8 cellular contexts compared by ENCODE assay signal in the genomic region with DNA sequence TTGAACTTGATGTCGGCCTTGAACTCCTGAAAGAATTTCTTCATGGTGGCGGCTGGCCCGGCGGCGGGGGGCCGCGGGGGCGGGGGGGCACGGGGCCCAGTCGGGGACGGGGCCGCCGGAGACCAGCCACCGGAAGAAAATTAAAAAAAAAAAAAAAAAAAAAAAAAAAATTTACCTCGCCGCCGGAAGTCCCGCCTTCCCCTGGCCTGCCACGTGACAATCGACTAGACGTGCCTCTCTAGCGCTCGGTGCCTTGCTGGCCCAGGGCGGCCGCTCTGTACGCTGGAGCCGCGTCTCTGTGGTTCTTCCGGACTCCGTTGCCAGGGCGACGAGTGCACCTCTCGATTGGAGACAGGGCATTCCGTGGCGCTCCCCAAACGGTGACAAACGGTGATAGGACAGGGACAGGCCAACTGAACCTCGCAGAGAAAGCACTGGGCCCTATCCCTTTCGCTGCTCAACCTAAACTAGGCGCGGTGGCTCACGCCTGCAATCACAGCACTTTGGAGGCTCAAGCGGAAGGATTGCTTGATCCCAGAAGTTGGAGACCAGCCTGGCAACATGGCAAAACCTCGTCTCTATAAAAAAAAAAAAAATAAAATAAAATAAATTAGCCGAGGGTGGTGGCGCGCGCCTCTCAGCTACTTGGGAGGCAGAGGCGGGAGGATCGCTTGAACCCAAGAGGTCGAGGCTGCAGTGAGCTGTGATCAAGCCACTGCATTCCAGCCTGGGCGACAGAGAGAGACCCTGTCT. TPM values are rescaled to one million over a fixed set of nuclear protein-coding genes. Genes with fewer than 3 reads are reported as not detected.
DNase-seq lines count a peak whose midpoint lies in the region; ATAC-seq, FAIRE-seq and TF ChIP-seq lines count a peak whose summit lies in the region.

A gene with protein sequence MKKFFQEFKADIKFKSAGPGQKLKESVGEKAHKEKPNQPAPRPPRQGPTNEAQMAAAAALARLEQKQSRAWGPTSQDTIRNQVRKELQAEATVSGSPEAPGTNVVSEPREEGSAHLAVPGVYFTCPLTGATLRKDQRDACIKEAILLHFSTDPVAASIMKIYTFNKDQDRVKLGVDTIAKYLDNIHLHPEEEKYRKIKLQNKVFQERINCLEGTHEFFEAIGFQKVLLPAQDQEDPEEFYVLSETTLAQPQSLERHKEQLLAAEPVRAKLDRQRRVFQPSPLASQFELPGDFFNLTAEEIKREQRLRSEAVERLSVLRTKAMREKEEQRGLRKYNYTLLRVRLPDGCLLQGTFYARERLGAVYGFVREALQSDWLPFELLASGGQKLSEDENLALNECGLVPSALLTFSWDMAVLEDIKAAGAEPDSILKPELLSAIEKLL (minus strand): TSS at position 141 of the 753 bp plus-strand sequence. CDS start 97 bp downstream, at position 44.

- in situ Hi-C loops in GM13977 (cut with MboI; ENCODE audit: low pct_unique_long_range_greater_than_20kb, low sequenced_read_pairs, unreplicated experiment), result no loop called here

- H3K27me3 ChIP-seq in right atrium auricular region (no peaks in the 10 kb centered on the region), psoas muscle (ENCODE audit: insufficient read depth in 3 of 3, low read length in 2 of 3) (no peaks in the 10 kb centered on the region)

- ATAC-seq in HG02938 (IDR thresholded peaks at IDR 0.05; ENCODE audit: unreplicated experiment), result peak; percentile 72
- peak; percentile 86 to 92 (median 89) for ATAC-seq in psoas muscle

- H3K9me3 ChIP-seq in right atrium auricular region, result no peaks in the 10 kb centered on the region
- H3K9me3 ChIP-seq in psoas muscle, result no peaks in the 10 kb centered on the region

- intact Hi-C loops in psoas muscle (cut with DNase I), result loop anchor here (5.0 kb wide), 1 partner anchor 56 kb away; a partner anchor contains a TSS

- DNase-seq in GM13977 (ENCODE audit: low spot score) (peak; percentile 99), NCI-H187 (lab: John Stamatoyannopoulos, UW) (peak; percentile 94 to 97), T-helper 2 cell (peak; percentile 92 to 99 (median 97)), right atrium auricular region (ENCODE audit: low spot score) (peak; percentile 98), psoas muscle (peak; percentile 99), urothelium cell line (ENCODE audit: low spot score) (peak; percentile 90)

- TF ChIP-seq CTCF in GM13977 (IDR thresholded peaks at IDR 0.05; ENCODE audit: extremely low read depth, insufficient read depth, missing control alignments) (no peak), right atrium auricular region (IDR thresholded peaks at IDR 0.05) (no peak), psoas muscle (IDR thresholded peaks at IDR 0.05) (peak; percentile 9)

- peaks cover 0 to 31% of the 10 kb centered on the region in 2 donors for H3K4me1 ChIP-seq in right atrium auricular region
- H3K4me1 ChIP-seq in psoas muscle, result peaks cover 29% of the 10 kb centered on the region

- H3K4me3 ChIP-seq in right atrium auricular region, result peak within 1 kb of the TSS; percentile 80
- H3K4me3 ChIP-seq in psoas muscle, result peak within 1 kb of the TSS; percentile 74

- peaks cover 15% of the 10 kb centered on the region for H3K36me3 ChIP-seq in right atrium auricular region
- H3K36me3 ChIP-seq in psoas muscle (ENCODE audit: insufficient read depth in 1 of 2, low read depth in 1 of 2), result peaks cover 0 to 16% of the 10 kb centered on the region in 2 donors

- 9 to 13% (median 10%) methylated on average over 36 to 52 of the region's 52 CpGs for WGBS in psoas muscle, 3 donors

- H3K27ac ChIP-seq in angular gyrus (ENCODE audit: low read depth, low read length) (peak within 1 kb of the TSS; percentile 74), right atrium auricular region (peak within 1 kb of the TSS; percentile 92 to 97), psoas muscle (peak within 1 kb of the TSS; percentile 84)

- FAIRE-seq in urothelium cell line (lab: Jason Lieb, UNC), result no peak

RNA-seq across cellular contexts. Expression of the gene that starts here (rescaled TPM):
- 100 to 1,000 TPM in 1 of 2 donors, 10 to 100 TPM in 1; 52.8 to 100 TPM for total RNA-seq in right atrium auricular region
- 100 to 1,000 TPM; 120 to 170 (median 132) TPM for total RNA-seq in psoas muscle
- 100 to 1,000 TPM; 110 to 274 (median 191) TPM for polyA plus RNA-seq in psoas muscle

Comparison
In these comparisons a context has a peak if more than half of its experiments do, and no peak if none do; other contexts are left out.
1. Peak in every context shown above with its lines: DNase-seq, ATAC-seq, H3K4me3 ChIP-seq and H3K27ac ChIP-seq.